Comparison of ENCODE assay signal across 8 cellular contexts in genomic region chr14:22919601-22919921, GRCh38. TPM values are rescaled to one million over a fixed set of nuclear protein-coding genes. Genes with fewer than 3 reads are reported as not detected.
A peak's percentile ranks its signal among the peaks of the same experiment; 100 is the strongest.
DNase-seq lines count a peak whose midpoint lies in the region; ATAC-seq and TF ChIP-seq lines count a peak whose summit lies in the region.

No MANE protein-coding gene starts in this region.

- H3K27ac ChIP-seq in left ventricle myocardium inferior (replicated peaks) = peak overlapping the region; percentile 95

- intact Hi-C loops in activated naive CD4-positive, alpha-beta T cell treated with anti-CD3 and anti-CD28 coated beads for 36 hours (cut with micrococcal nuclease) = loop anchor here (1.0 to 2.0 kb wide), 12 partner anchors 10 to 402 kb away; partner anchors contain the start of genes ACIN1, C14orf119, DAD1 and HAUS4
- intact Hi-C loops in left ventricle myocardium inferior (cut with micrococcal nuclease) = no loop called here

- no peaks in the 10 kb centered on the region for H3K27me3 ChIP-seq in left ventricle myocardium inferior (ENCODE audit: low read depth)

- peaks cover 47% of the 10 kb centered on the region for H3K4me1 ChIP-seq in left ventricle myocardium inferior

- CTCF ChIA-PET in activated naive CD4-positive, alpha-beta T cell treated with anti-CD3 and anti-CD28 coated beads for 36 hours (lab: Charles Lee) = interaction anchor here (0.6 to 4.8 kb wide), 7 partner anchors 8 to 151 kb away, joined by 3 to 40 read pairs (median 6); partner anchors contain the start of gene PRMT5

- H3K9me3 ChIP-seq in T-helper 17 cell (ENCODE audit: control insufficient read depth, low read length, poor library complexity, severe bottlenecking) (no peaks in the 10 kb centered on the region), left ventricle myocardium inferior (replicated peaks) (no peaks in the 10 kb centered on the region)

- peak overlapping the region; percentile 94 for H3K4me3 Mint-ChIP-seq in activated naive CD4-positive, alpha-beta T cell treated with anti-CD3 and anti-CD28 coated beads for 36 hours
- peak overlapping the region; percentile 94 for H3K4me3 Mint-ChIP-seq in T-helper 17 cell
- peak overlapping the region; percentile 89 for H3K4me3 Mint-ChIP-seq in stimulated activated memory B cell treated with anti-CD40 and anti-IgM and Interleukin-4, amounts not matched to agents 10 μg/mL and 1 μg/mL and 100 μg/mL, for 72 hours

- peaks cover 36% of the 10 kb centered on the region for H3K36me3 Mint-ChIP-seq in activated naive CD4-positive, alpha-beta T cell treated with anti-CD3 and anti-CD28 coated beads for 36 hours (ENCODE audit: low read depth)
- H3K36me3 Mint-ChIP-seq in T-helper 17 cell (ENCODE audit: low read depth) = peaks cover 8% of the 10 kb centered on the region
- H3K36me3 Mint-ChIP-seq in stimulated activated memory B cell treated with anti-CD40 and anti-IgM and Interleukin-4, amounts not matched to agents 10 μg/mL and 1 μg/mL and 100 μg/mL, for 72 hours = peaks cover 47% of the 10 kb centered on the region

- TF ChIP-seq CTCF in left ventricle myocardium inferior (IDR thresholded peaks at IDR 0.05; ENCODE audit: borderline replicate concordance) = no peak

- H3K27me3 Mint-ChIP-seq in activated naive CD4-positive, alpha-beta T cell treated with anti-CD3 and anti-CD28 coated beads for 36 hours (ENCODE audit: low read depth) = peaks cover 3% of the 10 kb centered on the region
- no peaks in the 10 kb centered on the region for H3K27me3 Mint-ChIP-seq in T-helper 17 cell
- no peaks in the 10 kb centered on the region for H3K27me3 Mint-ChIP-seq in stimulated activated memory B cell treated with anti-CD40 and anti-IgM and Interleukin-4, amounts not matched to agents 10 μg/mL and 1 μg/mL and 100 μg/mL, for 72 hours

- ATAC-seq in T-helper 17 cell = no peak
- ATAC-seq in stimulated activated memory B cell treated with anti-CD40 and anti-IgM and Interleukin-4, amounts not matched to agents 10 μg/mL and 1 μg/mL and 100 μg/mL, for 72 hours = peak; percentile 1

- peaks cover 39% of the 10 kb centered on the region for H3K36me3 ChIP-seq in left ventricle myocardium inferior

- DNase-seq in activated naive CD4-positive, alpha-beta T cell treated with anti-CD3 and anti-CD28 coated beads for 36 hours = no peak
- no peak for DNase-seq in activated naive CD4-positive, alpha-beta T cell treated with Interleukin-2 at 50 U/mL for 16 hours
- DNase-seq in T-helper 17 cell (no peak), left ventricle myocardium inferior (no peak), SW480 (ENCODE audit: low spot score) (no peak), NCI-H2196 treated with DMSO at 0.1 percent for 48 hours (lab: John Stamatoyannopoulos, UW; ENCODE audit: unreplicated experiment) (no peak), NCI-H82 (lab: John Stamatoyannopoulos, UW) (no peak)

- H3K9me3 Mint-ChIP-seq in activated naive CD4-positive, alpha-beta T cell treated with anti-CD3 and anti-CD28 coated beads for 36 hours = no peaks in the 10 kb centered on the region
- H3K9me3 Mint-ChIP-seq in stimulated activated memory B cell treated with anti-CD40 and anti-IgM and Interleukin-4, amounts not matched to agents 10 μg/mL and 1 μg/mL and 100 μg/mL, for 72 hours = no peaks in the 10 kb centered on the region

- peak overlapping the region; percentile 71 for H3K4me3 ChIP-seq in left ventricle myocardium inferior

- peak overlapping the region; percentile 99 for H3K27ac Mint-ChIP-seq in activated naive CD4-positive, alpha-beta T cell treated with anti-CD3 and anti-CD28 coated beads for 36 hours
- peak overlapping the region; percentile 100 for H3K27ac Mint-ChIP-seq in T-helper 17 cell
- H3K27ac Mint-ChIP-seq in stimulated activated memory B cell treated with anti-CD40 and anti-IgM and Interleukin-4, amounts not matched to agents 10 μg/mL and 1 μg/mL and 100 μg/mL, for 72 hours = peak overlapping the region; percentile 100

- H3K4me1 Mint-ChIP-seq in activated naive CD4-positive, alpha-beta T cell treated with anti-CD3 and anti-CD28 coated beads for 36 hours (ENCODE audit: low read depth) = peaks cover 40% of the 10 kb centered on the region
- H3K4me1 Mint-ChIP-seq in T-helper 17 cell = peaks cover 29% of the 10 kb centered on the region
- peaks cover 43% of the 10 kb centered on the region for H3K4me1 Mint-ChIP-seq in stimulated activated memory B cell treated with anti-CD40 and anti-IgM and Interleukin-4, amounts not matched to agents 10 μg/mL and 1 μg/mL and 100 μg/mL, for 72 hours

RNA-seq across cellular contexts. Expression of gene RBM23, which starts 0.6 kb away (rescaled TPM):
- total RNA-seq in activated naive CD4-positive, alpha-beta T cell treated with anti-CD3 and anti-CD28 coated beads for 36 hours = 10 to 100 TPM; 53.5 to 61.2 TPM
- total RNA-seq in T-helper 17 cell (10 to 100 TPM; 77.3 to 88.9 TPM), left ventricle myocardium inferior (42.1 TPM)

RNA-seq across cellular contexts. Expression of gene PRMT5, which starts 9.6 kb away (rescaled TPM):
- total RNA-seq in activated naive CD4-positive, alpha-beta T cell treated with anti-CD3 and anti-CD28 coated beads for 36 hours = 10 to 100 TPM; 81.0 to 92.8 TPM
- total RNA-seq in T-helper 17 cell (10 to 100 TPM; 22.8 to 33.9 TPM), left ventricle myocardium inferior (59.0 TPM)

RNA-seq across cellular contexts. Expression of gene REM2, which starts 36.5 kb away (rescaled TPM):
- under 1 TPM; 0.69 to 0.74 TPM for total RNA-seq in activated naive CD4-positive, alpha-beta T cell treated with anti-CD3 and anti-CD28 coated beads for 36 hours
- total RNA-seq in T-helper 17 cell (1 to 10 TPM; 7.2 to 8.7 TPM), left ventricle myocardium inferior (not detected)

RNA-seq across cellular contexts. Expression of gene HAUS4, which starts 37.3 kb away (rescaled TPM):
- total RNA-seq in activated naive CD4-positive, alpha-beta T cell treated with anti-CD3 and anti-CD28 coated beads for 36 hours = 10 to 100 TPM; 97.1 to 97.3 TPM
- total RNA-seq in T-helper 17 cell (10 to 100 TPM; 19.5 to 25.9 TPM), left ventricle myocardium inferior (17.9 TPM)

RNA-seq across cellular contexts. Expression of gene LRP10, which starts 48.0 kb away (rescaled TPM):
- total RNA-seq in activated naive CD4-positive, alpha-beta T cell treated with anti-CD3 and anti-CD28 coated beads for 36 hours = 10 to 100 TPM; 71.9 to 75.2 TPM
- total RNA-seq in T-helper 17 cell (10 to 100 TPM; 76.9 to 84.5 TPM), left ventricle myocardium inferior (48.3 TPM)
